Comparison of ENCODE assay signal across 8 cellular contexts in genomic region chr1:35883681-35884155, GRCh38. TPM values are rescaled to one million over a fixed set of nuclear protein-coding genes. Genes with fewer than 3 reads are reported as not detected.
DNase-seq lines count a peak whose midpoint lies in the region; ATAC-seq and TF ChIP-seq lines count a peak whose summit lies in the region.

No MANE protein-coding gene starts in this region.

- WGBS in esophagus squamous epithelium, 2 donors, result 0% methylated on average over 1 to 4 of the region's 32 CpGs

- ATAC-seq in natural killer cell treated with Interleukin-12 subunit alpha and Interleukin-12 subunit beta and Interleukin-15 and Interleukin-18, amount 100 ng/mL, for 72 hours, result peak; percentile 2 to 22

- no peaks in the 10 kb centered on the region for H3K9me3 Mint-ChIP-seq in natural killer cell treated with Interleukin-12 subunit alpha and Interleukin-12 subunit beta and Interleukin-15 and Interleukin-18, amount 100 ng/mL, for 72 hours

- TF ChIP-seq CTCF in HFF-Myc (IDR thresholded peaks at IDR 0.05; ENCODE audit: low read depth, low read length, missing control alignments) (no peak), esophagus squamous epithelium (IDR thresholded peaks at IDR 0.05) (no peak)

- intact Hi-C loops in esophagus squamous epithelium (cut with DNase I), result no loop called here

- peak overlapping the region; percentile 100 for H3K4me3 ChIP-seq in HFF-Myc (replicated peaks; ENCODE audit: low read depth, low read length)
- peak overlapping the region; percentile 70 to 92 (median 78) for H3K4me3 ChIP-seq in esophagus squamous epithelium

- peak overlapping the region; percentile 93 for H3K4me3 Mint-ChIP-seq in natural killer cell treated with Interleukin-12 subunit alpha and Interleukin-12 subunit beta and Interleukin-15 and Interleukin-18, amount 100 ng/mL, for 72 hours

- H3K27me3 ChIP-seq in esophagus squamous epithelium, result no peaks in the 10 kb centered on the region

- H3K36me3 Mint-ChIP-seq in natural killer cell treated with Interleukin-12 subunit alpha and Interleukin-12 subunit beta and Interleukin-15 and Interleukin-18, amount 100 ng/mL, for 72 hours, result peaks cover 5% of the 10 kb centered on the region

- DNase-seq in DMS114 treated with DMSO at 0.1 percent for 48 hours (lab: John Stamatoyannopoulos, UW; ENCODE audit: unreplicated experiment), result peak; percentile 16
- DNase-seq in HFF-Myc (ENCODE audit: extremely low read depth, low read depth), result no peak
- DNase-seq in NCI-H748 (lab: John Stamatoyannopoulos, UW; ENCODE audit: unreplicated experiment), result peak; percentile 72
- peak; percentile 60 to 68 for DNase-seq in activated T-cell treated with anti-CD3 and anti-CD28 coated beads, Interleukin-2, amount 50 U/mL, for 48 hours
- DNase-seq in esophagus squamous epithelium (lab: John Stamatoyannopoulos, UW), result no peak
- DNase-seq in natural killer cell treated with Interleukin-12 subunit alpha and Interleukin-12 subunit beta and Interleukin-15 and Interleukin-18, amount 100 ng/mL, for 72 hours (ENCODE audit: low spot score), result peak; percentile 69
- DNase-seq in NK-92 treated with Interleukin-12 subunit alpha and Interleukin-12 subunit beta, amount 100 ng/mL, for 24 hours (lab: John Stamatoyannopoulos, UW), result no peak

- H3K27ac Mint-ChIP-seq in natural killer cell treated with Interleukin-12 subunit alpha and Interleukin-12 subunit beta and Interleukin-15 and Interleukin-18, amount 100 ng/mL, for 72 hours, result peak overlapping the region; percentile 34 to 86

- no peaks in the 10 kb centered on the region for H3K27me3 Mint-ChIP-seq in natural killer cell treated with Interleukin-12 subunit alpha and Interleukin-12 subunit beta and Interleukin-15 and Interleukin-18, amount 100 ng/mL, for 72 hours

- H3K36me3 ChIP-seq in esophagus squamous epithelium, result peaks cover 0 to 10% (median 0%) of the 10 kb centered on the region in 3 donors

- H3K9me3 ChIP-seq in esophagus squamous epithelium, result no peaks in the 10 kb centered on the region

- H3K27ac ChIP-seq in esophagus squamous epithelium (peak overlapping the region; percentile 67 to 89 (median 82)), temporal lobe (ENCODE audit: low read depth, low read length) (peak overlapping the region; percentile 73)

- TF ChIP-seq POLR2A in esophagus squamous epithelium (IDR thresholded peaks at IDR 0.05), result no peak

- H3K4me1 Mint-ChIP-seq in natural killer cell treated with Interleukin-12 subunit alpha and Interleukin-12 subunit beta and Interleukin-15 and Interleukin-18, amount 100 ng/mL, for 72 hours (ENCODE audit: low read depth in 2 of 2), result peaks cover 31 to 39% of the 10 kb centered on the region in 2 donors

- peaks cover 6 to 47% (median 8%) of the 10 kb centered on the region in 3 donors for H3K4me1 ChIP-seq in esophagus squamous epithelium

RNA-seq across cellular contexts. Expression of gene AGO1, which starts 0.7 kb away (rescaled TPM):
- 10 to 100 TPM in 2 of 4 donors, 1 to 10 TPM in 2; 9.7 to 18.1 (median 11.2) TPM for total RNA-seq in esophagus squamous epithelium
- total RNA-seq in natural killer cell treated with Interleukin-12 subunit alpha and Interleukin-12 subunit beta and Interleukin-15 and Interleukin-18, amount 100 ng/mL, for 72 hours, result 10 to 100 TPM; 25.3 to 37.2 TPM
- 15.5 TPM for total RNA-seq in temporal lobe

RNA-seq across cellular contexts. Expression of gene AGO3, which starts 47.2 kb away (rescaled TPM):
- 10 to 100 TPM in 3 of 4 donors, 1 to 10 TPM in 1; 8.1 to 17.0 (median 12.0) TPM for total RNA-seq in esophagus squamous epithelium
- 10 to 100 TPM; 37.7 to 56.5 TPM for total RNA-seq in natural killer cell treated with Interleukin-12 subunit alpha and Interleukin-12 subunit beta and Interleukin-15 and Interleukin-18, amount 100 ng/mL, for 72 hours
- 18.9 TPM for total RNA-seq in temporal lobe

Comparison
In these comparisons a context has a peak if more than half of its experiments do, and no peak if none do; other contexts are left out.
1. DNase-seq: peak in DMS114 treated with DMSO at 0.1 percent for 48 hours (single experiment), NCI-H748 (single experiment), activated T-cell treated with anti-CD3 and anti-CD28 coated beads, Interleukin-2, amount 50 U/mL, for 48 hours (2 of 2) and natural killer cell treated with Interleukin-12 subunit alpha and Interleukin-12 subunit beta and Interleukin-15 and Interleukin-18, amount 100 ng/mL, for 72 hours (single experiment); none in HFF-Myc (single experiment), esophagus squamous epithelium (single experiment) and NK-92 treated with Interleukin-12 subunit alpha and Interleukin-12 subunit beta, amount 100 ng/mL, for 24 hours (single experiment).